ENCODE assay signal across 25 cellular contexts in the genomic region with DNA sequence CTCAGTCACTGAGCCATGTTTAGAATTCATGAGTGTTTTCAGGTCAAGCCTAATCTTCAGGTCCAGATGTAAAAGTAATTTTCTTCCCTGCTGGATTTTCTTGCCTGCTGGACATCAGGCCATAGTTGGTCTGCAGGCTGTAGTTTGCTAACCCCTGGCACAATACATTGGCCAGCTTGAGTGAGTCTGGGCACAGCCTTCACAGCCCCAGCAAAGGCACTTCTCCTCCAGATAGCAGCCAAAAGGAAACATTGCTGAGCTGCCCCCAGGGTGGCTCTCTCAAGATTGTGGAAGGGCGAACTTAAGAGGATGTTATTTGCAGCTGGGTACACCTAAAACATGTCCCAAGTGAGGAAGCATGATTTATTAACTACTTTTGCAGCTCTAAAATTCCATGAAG.
"Had no signal": no experiment of that assay in that cellular context is flagged by ENCODE, and none has a peak within 500 bp of the region (broad histone marks: within the 10 kb centered on the region; RNA-seq: fewer than 3 reads in every experiment).

No MANE protein-coding gene starts in this region.

- H3K27me3 ChIP-seq: dorsolateral prefrontal cortex, esophagus squamous epithelium, gastroesophageal sphincter, neutrophil, right lobe of liver, spleen, tibial artery, upper lobe of left lung, uterus had no signal

- H3K4me1 Mint-ChIP-seq: central memory CD8-positive, alpha-beta T cell; naive B cell; nephron; stimulated activated memory B cell treated with anti-CD40 and anti-IgM and Interleukin-4, amounts not matched to agents 10 μg/mL and 1 μg/mL and 100 μg/mL, for 72 hours had no signal

- H3K9me3 Mint-ChIP-seq: central memory CD8-positive, alpha-beta T cell; naive B cell; nephron; stimulated activated memory B cell treated with anti-CD40 and anti-IgM and Interleukin-4, amounts not matched to agents 10 μg/mL and 1 μg/mL and 100 μg/mL, for 72 hours; stimulated activated naive CD8-positive, alpha-beta T cell treated with anti-CD3 and anti-CD28 coated beads, Interleukin-15, Interleukin-2, amounts not matched to agents 100 ng/mL and 50 ng/mL, for 24 hours had no signal

- H3K9me3 ChIP-seq: esophagus squamous epithelium, gastroesophageal sphincter, lower lobe of right lung, neutrophil, right lobe of liver, spleen, tibial artery, upper lobe of left lung, uterus had no signal

- DNase-seq: cortex of kidney; dorsolateral prefrontal cortex; effector memory CD4-positive, alpha-beta T cell; esophagus squamous epithelium; foreskin fibroblast; glutamatergic neuron; kidney glomerular epithelial cell; lower lobe of right lung; mesendoderm; naive B cell; right lobe of liver; spleen; stimulated activated CD4-positive, alpha-beta T cell treated with anti-CD3 and anti-CD28 coated beads, Interleukin-15, amount 100 ng/mL, for 24 hours; stimulated activated CD4-positive, alpha-beta T cell treated with anti-CD3 and anti-CD28 coated beads, Interleukin-1b, Interleukin-23, amount 100 ng/mL, for 48 hours; stimulated activated CD4-positive, alpha-beta T cell treated with anti-CD3 and anti-CD28 coated beads, Interleukin-4, amount 100 ng/mL, for 24 hours; tibial artery; upper lobe of left lung; uterus had no signal

- H3K36me3 ChIP-seq: uterus had no signal

- H3K27ac Mint-ChIP-seq: naive B cell; nephron; stimulated activated memory B cell treated with anti-CD40 and anti-IgM and Interleukin-4, amounts not matched to agents 10 μg/mL and 1 μg/mL and 100 μg/mL, for 72 hours; stimulated activated naive CD8-positive, alpha-beta T cell treated with anti-CD3 and anti-CD28 coated beads, Interleukin-15, Interleukin-2, amounts not matched to agents 100 ng/mL and 50 ng/mL, for 24 hours had no signal

- ATAC-seq: gastroesophageal sphincter; lower lobe of right lung; stimulated activated memory B cell treated with anti-CD40 and anti-IgM and Interleukin-4, amounts not matched to agents 10 μg/mL and 1 μg/mL and 100 μg/mL, for 72 hours had no signal

- H3K4me3 Mint-ChIP-seq: central memory CD8-positive, alpha-beta T cell; naive B cell; nephron; stimulated activated memory B cell treated with anti-CD40 and anti-IgM and Interleukin-4, amounts not matched to agents 10 μg/mL and 1 μg/mL and 100 μg/mL, for 72 hours; stimulated activated naive CD8-positive, alpha-beta T cell treated with anti-CD3 and anti-CD28 coated beads, Interleukin-15, Interleukin-2, amounts not matched to agents 100 ng/mL and 50 ng/mL, for 24 hours had no signal

- H3K4me3 ChIP-seq: dorsolateral prefrontal cortex, esophagus squamous epithelium, gastroesophageal sphincter, lower lobe of right lung, right lobe of liver, spleen, tibial artery, upper lobe of left lung, uterus had no signal

- H3K27ac ChIP-seq: dorsolateral prefrontal cortex, epithelial cell of prostate, esophagus squamous epithelium, gastroesophageal sphincter, lower lobe of right lung, neutrophil, right lobe of liver, spleen, tibial artery, upper lobe of left lung, uterus had no signal

- H3K27me3 Mint-ChIP-seq: central memory CD8-positive, alpha-beta T cell; naive B cell; stimulated activated memory B cell treated with anti-CD40 and anti-IgM and Interleukin-4, amounts not matched to agents 10 μg/mL and 1 μg/mL and 100 μg/mL, for 72 hours; stimulated activated naive CD8-positive, alpha-beta T cell treated with anti-CD3 and anti-CD28 coated beads, Interleukin-15, Interleukin-2, amounts not matched to agents 100 ng/mL and 50 ng/mL, for 24 hours had no signal

- H3K4me1 ChIP-seq: gastroesophageal sphincter, tibial artery, uterus had no signal
